Comparison of ENCODE assay signal across 16 cellular contexts in genomic region chr5:67416133-67416937, GRCh38.
DNase-seq lines count a peak whose midpoint lies in the region; ATAC-seq and TF ChIP-seq lines count a peak whose summit lies in the region.
"Had no signal": no experiment of that assay in that cellular context is flagged by ENCODE, and none has a peak within 500 bp of the region (broad histone marks: within the 10 kb centered on the region; RNA-seq: fewer than 3 reads in every experiment).

No MANE protein-coding gene starts in this region.

- H4K20me1 ChIP-seq in KMS-11 (ENCODE audit: insufficient read depth), result no peaks in the 10 kb centered on the region

- H3K4me2 ChIP-seq in KMS-11, result peak overlapping the region; percentile 35

- no peak overlapping the region for H3K27ac ChIP-seq in CD8-positive, alpha-beta T cell (ENCODE audit: low read depth, low read length)
- H3K27ac ChIP-seq in KMS-11, result peak overlapping the region; percentile 22; the same call in 1 of the 2 replicates
- H3K27ac ChIP-seq in endodermal cell (ENCODE audit: low read depth, low read length), result peak overlapping the region; percentile 42

- H3K27me3 ChIP-seq in CD8-positive, alpha-beta T cell (ENCODE audit: insufficient read depth, low read length), result no peaks in the 10 kb centered on the region
- H3K27me3 ChIP-seq in KMS-11 (ENCODE audit: insufficient read depth, low read depth) (no peaks in the 10 kb centered on the region), endodermal cell (ENCODE audit: control insufficient read depth, insufficient read depth, low read length, poor library complexity, severe bottlenecking) (no peaks in the 10 kb centered on the region)

- H3K9ac ChIP-seq in KMS-11 (no peak overlapping the region), endodermal cell (ENCODE audit: extremely low read depth, low read length, poor library complexity, severe bottlenecking) (no peak overlapping the region)

- POLR2A ChIA-PET in CD8-positive, alpha-beta T cell (lab: Charles Lee), result interaction anchor here (0.7 kb wide), 1 partner anchor 623 kb away, joined by 3 read pairs; no protein-coding TSS in a partner anchor

- CTCF ChIA-PET in CD8-positive, alpha-beta T cell (lab: Charles Lee), result no interaction called here

- ATAC-seq in CD8-positive, alpha-beta T cell, result peak; percentile 29
- ATAC-seq in GM21360 (IDR thresholded peaks at IDR 0.05; ENCODE audit: unreplicated experiment) (peak; percentile 52), HG02642 (IDR thresholded peaks at IDR 0.05; ENCODE audit: poor library complexity, unreplicated experiment) (no peak)
- ATAC-seq: psoas muscle had no signal

- DNase-seq in CD8-positive, alpha-beta T cell, result peak in 2 of 7 experiments; percentile 5 to 21
- DNase-seq in endodermal cell (no peak), DMS 273 (lab: John Stamatoyannopoulos, UW; ENCODE audit: unreplicated experiment) (no peak), GM19240 (ENCODE audit: insufficient read length, low spot score) (no peak), NCI-H1930 (lab: John Stamatoyannopoulos, UW) (no peak)
- DNase-seq: anterior cingulate cortex; effector CD8-positive, alpha-beta T cell; EL; NCI-H524 treated with DMSO at 0.1 percent for 48 hours; psoas muscle; Right ventricle myocardium superior; stimulated activated CD4-positive, alpha-beta T cell treated with anti-CD3 and anti-CD28 coated beads, Interleukin-2, amount 100 ng/mL, for 48 hours; stimulated activated naive CD4-positive, alpha-beta T cell treated with Interleukin-2 at 50 U/mL for 16 hours had no signal

- intact Hi-C loops in CD8-positive, alpha-beta T cell (cut with DNase I, micrococcal nuclease), result no loop called here

- H3K36me3 Mint-ChIP-seq in CD8-positive, alpha-beta T cell, result no peaks in the 10 kb centered on the region
- no peaks in the 10 kb centered on the region for H3K36me3 Mint-ChIP-seq in endodermal cell (ENCODE audit: low read depth)

- no peaks in the 10 kb centered on the region for H3K79me2 ChIP-seq in KMS-11 (ENCODE audit: insufficient read depth, low read depth)

- H3K4me3 Mint-ChIP-seq in CD8-positive, alpha-beta T cell, result no peak overlapping the region
- H3K4me3 Mint-ChIP-seq in endodermal cell, result no peak overlapping the region

- H3K4me3 ChIP-seq in CD8-positive, alpha-beta T cell (ENCODE audit: low read depth, low read length), result no peak overlapping the region
- H3K4me3 ChIP-seq in KMS-11 (IDR thresholded peaks at IDR 0.05; ENCODE audit: insufficient read depth, low read depth, low read length), result no peak overlapping the region
- H3K4me3 ChIP-seq in endodermal cell (ENCODE audit: low read length), result no peak overlapping the region
- H3K4me3 ChIP-seq: psoas muscle had no signal

- H3K9me3 ChIP-seq in CD8-positive, alpha-beta T cell (ENCODE audit: low read length), result no peaks in the 10 kb centered on the region
- no peaks in the 10 kb centered on the region for H3K9me3 ChIP-seq in endodermal cell (ENCODE audit: control insufficient read depth, low read length)
- H3K9me3 ChIP-seq: psoas muscle had no signal

- H2AFZ ChIP-seq in KMS-11 (ENCODE audit: low read depth), result no peak overlapping the region

- no CpG with 5 or more reads among the region's 1 CpG for WGBS in endodermal cell (ENCODE audit: insufficient coverage in 1 of 2, insufficient read length in 1 of 2), 2 experiments

- peaks cover 12% of the 10 kb centered on the region for H3K4me1 ChIP-seq in CD8-positive, alpha-beta T cell (ENCODE audit: insufficient read depth, low read length)
- H3K4me1 ChIP-seq in KMS-11 (ENCODE audit: low read depth, poor library complexity, severe bottlenecking), result peaks cover 37% of the 10 kb centered on the region
- H3K4me1 ChIP-seq in endodermal cell (ENCODE audit: control insufficient read depth, insufficient read depth, low read length), result peaks cover 6% of the 10 kb centered on the region

- H3K27me3 Mint-ChIP-seq in CD8-positive, alpha-beta T cell (ENCODE audit: low read depth), result no peaks in the 10 kb centered on the region
- H3K27me3 Mint-ChIP-seq in endodermal cell (ENCODE audit: insufficient read depth), result no peaks in the 10 kb centered on the region

- no peak for TF ChIP-seq CTCF in CD8-positive, alpha-beta T cell (IDR thresholded peaks at IDR 0.05)
- TF ChIP-seq CTCF in KMS-11 (conservative IDR thresholded peaks at IDR 0.05; ENCODE audit: low read depth, low read length) (no peak), endodermal cell (conservative IDR thresholded peaks at IDR 0.05) (no peak)

- H3K27ac Mint-ChIP-seq in CD8-positive, alpha-beta T cell, result no peak overlapping the region
- H3K27ac Mint-ChIP-seq in endodermal cell, result no peak overlapping the region

- H3K4me1 Mint-ChIP-seq in CD8-positive, alpha-beta T cell (ENCODE audit: low read depth), result peaks cover 13% of the 10 kb centered on the region
- H3K4me1 Mint-ChIP-seq in endodermal cell, result peaks cover 18% of the 10 kb centered on the region

- no peaks in the 10 kb centered on the region for H3K36me3 ChIP-seq in CD8-positive, alpha-beta T cell (ENCODE audit: insufficient read depth, low read length)
- H3K36me3 ChIP-seq in KMS-11 (ENCODE audit: insufficient read depth) (no peaks in the 10 kb centered on the region), endodermal cell (ENCODE audit: control insufficient read depth, insufficient read depth, low read length) (no peaks in the 10 kb centered on the region)

- no peaks in the 10 kb centered on the region for H3K9me3 Mint-ChIP-seq in CD8-positive, alpha-beta T cell
- H3K9me3 Mint-ChIP-seq in endodermal cell, result no peaks in the 10 kb centered on the region
